In genomic region chr17:43976956-43977837, GRCh38 we compare ENCODE assay signal across 18 cellular contexts. TPM values are rescaled to one million over a fixed set of nuclear protein-coding genes. Genes with fewer than 3 reads are reported as not detected.
DNase-seq lines count a peak whose midpoint lies in the region; ATAC-seq, FAIRE-seq and TF ChIP-seq lines count a peak whose summit lies in the region.
"Had no signal": no experiment of that assay in that cellular context is flagged by ENCODE, and none has a peak within 500 bp of the region (broad histone marks: within the 10 kb centered on the region; RNA-seq: fewer than 3 reads in every experiment).

No MANE protein-coding gene starts in this region.

- H3K36me3 ChIP-seq in HEK293 (ENCODE audit: control insufficient read depth in 2 of 2, insufficient read depth in 1 of 2, low read length in 2 of 2) = no peaks in the 10 kb centered on the region
- H3K36me3 ChIP-seq in kidney (ENCODE audit: control insufficient read depth in 1 of 2, insufficient read depth in 2 of 2, low read length in 2 of 2) = no peaks in the 10 kb centered on the region

- CTCF ChIA-PET in HEK293 (lab: Yijun Ruan, JAX) = interaction anchor here (0.6 to 1.0 kb wide), 2 partner anchors 17 to 51 kb away, joined by 3 to 5 read pairs; no protein-coding TSS in a partner anchor
- CTCF ChIA-PET in activated CD8-positive, alpha-beta T cell treated with anti-CD3 and anti-CD28 coated beads for 36 hours (lab: Charles Lee) = no interaction called here

- peaks cover 60% of the 10 kb centered on the region for H3K27me3 Mint-ChIP-seq in progenitor cell of endocrine pancreas
- H3K27me3 Mint-ChIP-seq in activated CD8-positive, alpha-beta T cell treated with anti-CD3 and anti-CD28 coated beads for 36 hours = peaks cover 10% of the 10 kb centered on the region

- H3K4me1 Mint-ChIP-seq in progenitor cell of endocrine pancreas (ENCODE audit: low read depth) = peaks cover 6% of the 10 kb centered on the region
- no peaks in the 10 kb centered on the region for H3K4me1 Mint-ChIP-seq in activated CD8-positive, alpha-beta T cell treated with anti-CD3 and anti-CD28 coated beads for 36 hours (ENCODE audit: low read depth)

- H3K4me1 ChIP-seq in HEK293 (ENCODE audit: control insufficient read depth, insufficient read depth, low read length) (no peaks in the 10 kb centered on the region), kidney (ENCODE audit: control insufficient read depth in 1 of 2, insufficient read depth in 1 of 2, low read depth in 1 of 2, low read length in 2 of 2) (no peaks in the 10 kb centered on the region)

- H3K27ac ChIP-seq in HEK293 (ENCODE audit: extremely low read depth, low read depth, low read length) = no peak overlapping the region
- H3K27ac ChIP-seq in kidney (ENCODE audit: low read depth in 2 of 2, low read length in 2 of 2) = no peak overlapping the region
- H3K27ac ChIP-seq: C4-2B had no signal

- H3K36me3 Mint-ChIP-seq in progenitor cell of endocrine pancreas (ENCODE audit: insufficient read depth) = no peaks in the 10 kb centered on the region
- no peaks in the 10 kb centered on the region for H3K36me3 Mint-ChIP-seq in activated CD8-positive, alpha-beta T cell treated with anti-CD3 and anti-CD28 coated beads for 36 hours (ENCODE audit: low read depth)

- DNase-seq in D341Med (ENCODE audit: low spot score) (peak; percentile 33), kidney (peak; percentile 22), progenitor cell of endocrine pancreas (ENCODE audit: low spot score, unreplicated experiment) (no peak), NCI-H2081 (lab: John Stamatoyannopoulos, UW) (no peak)
- no peak for DNase-seq in activated CD4-positive, alpha-beta T cell treated with anti-CD3 and anti-CD28 coated beads, Interleukin-2, amount 50 U/mL, for 1 hour
- DNase-seq in activated CD8-positive, alpha-beta T cell treated with anti-CD3 and anti-CD28 coated beads for 36 hours = no peak
- DNase-seq: ACHN; CD4-positive, alpha-beta T cell; DMS79 treated with DMSO at 0.1 percent for 48 hours; GF-D8; KG1 had no signal

- no peak overlapping the region for H3K4me3 Mint-ChIP-seq in progenitor cell of endocrine pancreas (ENCODE audit: low read depth)
- H3K4me3 Mint-ChIP-seq in activated CD8-positive, alpha-beta T cell treated with anti-CD3 and anti-CD28 coated beads for 36 hours = no peak overlapping the region
- H3K4me3 Mint-ChIP-seq: CD4-positive, alpha-beta T cell had no signal

- FAIRE-seq in kidney (lab: Jason Lieb, UNC) = no peak
- FAIRE-seq: A204.1, H54 had no signal

- H3K4me3 ChIP-seq in HEK293 (ENCODE audit: low read depth, low read length) = no peak overlapping the region
- H3K4me3 ChIP-seq in kidney (ENCODE audit: low read length in 2 of 2) = no peak overlapping the region

- intact Hi-C loops in kidney (cut with DNase I) = no loop called here
- intact Hi-C loops in activated CD8-positive, alpha-beta T cell treated with anti-CD3 and anti-CD28 coated beads for 36 hours (cut with micrococcal nuclease) = no loop called here

- no peak for ATAC-seq in activated CD4-positive, CD25-positive, alpha-beta regulatory T cell treated with anti-CD3 and anti-CD28 coated beads, Interleukin-2, amount 50 U/mL, for 24 hours
- no peak for ATAC-seq in activated CD8-positive, alpha-beta T cell treated with anti-CD3 and anti-CD28 coated beads for 36 hours
- ATAC-seq: HCT116 had no signal

- H3K9ac ChIP-seq in kidney (ENCODE audit: low read length in 2 of 2) = no peak overlapping the region

- H3K9me3 ChIP-seq in HEK293 (ENCODE audit: control insufficient read depth, insufficient read depth, low read depth, low read length) = no peaks in the 10 kb centered on the region
- no peaks in the 10 kb centered on the region for H3K9me3 ChIP-seq in kidney (ENCODE audit: control insufficient read depth in 1 of 2, low read length in 2 of 2)

- POLR2A ChIA-PET in HEK293 (lab: Yijun Ruan, JAX) = no interaction called here
- POLR2A ChIA-PET in activated CD8-positive, alpha-beta T cell treated with anti-CD3 and anti-CD28 coated beads for 36 hours (lab: Charles Lee) = no interaction called here

- H3K9me3 Mint-ChIP-seq in progenitor cell of endocrine pancreas (ENCODE audit: low read depth) = no peaks in the 10 kb centered on the region
- H3K9me3 Mint-ChIP-seq in activated CD8-positive, alpha-beta T cell treated with anti-CD3 and anti-CD28 coated beads for 36 hours = no peaks in the 10 kb centered on the region
- H3K9me3 Mint-ChIP-seq: CD4-positive, alpha-beta T cell had no signal

- peak overlapping the region; percentile 80 for H3K27ac Mint-ChIP-seq in progenitor cell of endocrine pancreas
- no peak overlapping the region for H3K27ac Mint-ChIP-seq in activated CD8-positive, alpha-beta T cell treated with anti-CD3 and anti-CD28 coated beads for 36 hours
- H3K27ac Mint-ChIP-seq: CD4-positive, alpha-beta T cell had no signal

- TF ChIP-seq CTCF in HEK293 (tag by site-specific recombination; IDR thresholded peaks at IDR 0.05) = no peak
- no peak for TF ChIP-seq CTCF in kidney (IDR thresholded peaks at IDR 0.05; ENCODE audit: borderline replicate concordance, extremely low read depth, insufficient read depth)
- TF ChIP-seq CTCF in progenitor cell of endocrine pancreas (IDR thresholded peaks at IDR 0.05; ENCODE audit: unreplicated experiment) = no peak
- TF ChIP-seq CTCF in activated CD8-positive, alpha-beta T cell treated with anti-CD3 and anti-CD28 coated beads for 36 hours (IDR thresholded peaks at IDR 0.05) = no peak

TF ChIP-seq in HEK293, 187 proteins besides CTCF, POLR2A, EP300 and RAD21:
- TF ChIP-seq, protein P1, sequence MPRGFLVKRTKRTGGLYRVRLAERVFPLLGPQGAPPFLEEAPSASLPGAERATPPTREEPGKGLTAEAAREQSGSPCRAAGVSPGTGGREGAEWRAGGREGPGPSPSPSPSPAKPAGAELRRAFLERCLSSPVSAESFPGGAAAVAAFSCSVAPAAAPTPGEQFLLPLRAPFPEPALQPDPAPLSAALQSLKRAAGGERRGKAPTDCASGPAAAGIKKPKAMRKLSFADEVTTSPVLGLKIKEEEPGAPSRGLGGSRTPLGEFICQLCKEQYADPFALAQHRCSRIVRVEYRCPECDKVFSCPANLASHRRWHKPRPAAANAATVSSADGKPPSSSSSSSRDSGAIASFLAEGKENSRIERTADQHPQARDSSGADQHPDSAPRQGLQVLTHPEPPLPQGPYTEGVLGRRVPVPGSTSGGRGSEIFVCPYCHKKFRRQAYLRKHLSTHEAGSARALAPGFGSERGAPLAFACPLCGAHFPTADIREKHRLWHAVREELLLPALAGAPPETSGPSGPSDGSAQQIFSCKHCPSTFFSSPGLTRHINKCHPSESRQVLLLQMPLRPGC (tag by site-specific recombination; IDR thresholded peaks at IDR 0.05) = no peak
- TF ChIP-seq PRDM4 (tag by site-specific recombination; IDR thresholded peaks at IDR 0.05) = peak; percentile 96

RNA-seq across cellular contexts. Expression of gene PYY, which starts 23.5 kb away (rescaled TPM):
- total RNA-seq in kidney = not detected
- polyA plus RNA-seq in kidney (ENCODE audit: insufficient read depth, low read depth, low replicate concordance) = not detected
- 0.84 and 1.1 TPM in 2 replicates for total RNA-seq in progenitor cell of endocrine pancreas
- total RNA-seq in activated CD8-positive, alpha-beta T cell treated with anti-CD3 and anti-CD28 coated beads for 36 hours = under 1 TPM in 1 of 2 experiments, not detected in 1; 0.29 TPM
- total RNA-seq: CD4-positive, alpha-beta T cell had no signal
- polyA plus RNA-seq: BJ had no signal

RNA-seq across cellular contexts. Expression of gene NAGS, which starts 27.2 kb away (rescaled TPM):
- total RNA-seq in kidney (3.5 TPM), progenitor cell of endocrine pancreas (0.69 and 0.89 TPM in 2 replicates)
- 8.7 TPM for polyA plus RNA-seq in kidney (ENCODE audit: insufficient read depth, low read depth, low replicate concordance)
- 1 to 10 TPM; 1.7 to 2.4 TPM for total RNA-seq in activated CD8-positive, alpha-beta T cell treated with anti-CD3 and anti-CD28 coated beads for 36 hours

RNA-seq across cellular contexts. Expression of gene PPY, which starts 34.9 kb away (rescaled TPM):
- total RNA-seq in kidney (not detected), progenitor cell of endocrine pancreas (0.78 TPM in 1 of 2 replicates, not detected in the other)
- polyA plus RNA-seq in kidney (ENCODE audit: insufficient read depth, low read depth, low replicate concordance) = not detected
- total RNA-seq in activated CD8-positive, alpha-beta T cell treated with anti-CD3 and anti-CD28 coated beads for 36 hours = not detected
- total RNA-seq: CD4-positive, alpha-beta T cell had no signal
- polyA plus RNA-seq: BJ had no signal

RNA-seq across cellular contexts. Expression of gene TMEM101, which starts 37.6 kb away (rescaled TPM):
- total RNA-seq in kidney (31.2 TPM), progenitor cell of endocrine pancreas (27.5 and 28.9 TPM in 2 replicates)
- 111 TPM for polyA plus RNA-seq in kidney (ENCODE audit: insufficient read depth, low read depth, low replicate concordance)
- 10 to 100 TPM; 26.1 to 28.5 TPM for total RNA-seq in activated CD8-positive, alpha-beta T cell treated with anti-CD3 and anti-CD28 coated beads for 36 hours

Comparison
In these comparisons a context has a peak if more than half of its experiments do, and no peak if none do; other contexts are left out.
1. DNase-seq: peak in D341Med (single experiment) and kidney (single experiment); none in progenitor cell of endocrine pancreas (single experiment), NCI-H2081 (0 of 2), activated CD4-positive, alpha-beta T cell treated with anti-CD3 and anti-CD28 coated beads, Interleukin-2, amount 50 U/mL, for 1 hour (single experiment) and activated CD8-positive, alpha-beta T cell treated with anti-CD3 and anti-CD28 coated beads for 36 hours (single experiment).